ENCODE assay signal across 21 cellular contexts in the genomic region with DNA sequence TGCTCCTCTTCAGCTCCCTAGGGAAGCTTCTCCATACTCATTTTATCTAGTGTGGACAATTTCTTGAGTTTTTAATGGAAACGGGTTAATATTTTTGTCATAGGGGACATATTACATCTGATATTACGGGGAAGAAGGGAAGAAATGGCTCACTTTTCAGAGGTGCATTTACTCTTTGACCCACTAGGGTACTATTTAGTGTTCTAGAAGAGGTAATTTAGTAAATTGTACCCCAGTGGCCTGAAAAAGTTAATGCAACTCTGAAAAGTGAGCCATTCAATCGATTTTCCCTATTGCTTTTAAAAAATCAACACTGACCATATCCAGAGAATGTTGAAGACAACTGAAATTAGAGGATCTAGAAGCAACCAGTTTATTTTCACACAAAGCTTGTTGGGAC.
DNase-seq lines count a peak whose midpoint lies in the region; ATAC-seq, FAIRE-seq and TF ChIP-seq lines count a peak whose summit lies in the region.
"Had no signal": no experiment of that assay in that cellular context is flagged by ENCODE, and none has a peak within 500 bp of the region (broad histone marks: within the 10 kb centered on the region; RNA-seq: fewer than 3 reads in every experiment).

No MANE protein-coding gene starts in this region.

- H2BK15ac ChIP-seq in H1 (ENCODE audit: low read length): no peak overlapping the region

- no peak overlapping the region for H4K5ac ChIP-seq in H1 (ENCODE audit: insufficient read length, low read depth, low read length)

- no peak for DNase-seq in activated CD8-positive, alpha-beta T cell treated with anti-CD3 and anti-CD28 coated beads for 36 hours
- DNase-seq in activated CD8-positive, alpha-beta T cell treated with anti-CD3 and anti-CD28 coated beads, Interleukin-2, amount 10 ng/mL, durations not matched to agents 7 days and 5 days: no peak
- DNase-seq in Kasumi-1 (lab: John Stamatoyannopoulos, UW) (peak; percentile 6 to 33), H1 (ENCODE audit: low read depth in 1 of 2, low spot score in 2 of 2) (no peak), urothelium cell line (ENCODE audit: low spot score) (no peak)
- no peak for DNase-seq in activated CD4-positive, alpha-beta T cell treated with anti-CD3 and anti-CD28 coated beads for 1 hour
- DNase-seq: DMS153; effector memory CD4-positive, alpha-beta T cell; left cardiac atrium; naive thymus-derived CD8-positive, alpha-beta T cell; NCI-H1105; NCI-H2029 treated with DMSO at 0.1 percent for 48 hours; pancreas; right lobe of liver; RPMI8226; substantia nigra had no signal

- no peak for TF ChIP-seq EP300 in H1 (IDR thresholded peaks at IDR 0.05; ENCODE audit: borderline replicate concordance in 1 of 2, low read depth in 2 of 2, low read length in 2 of 2)

- H3K23ac ChIP-seq in H1 (ENCODE audit: insufficient read length): no peak overlapping the region

- POLR2A ChIA-PET in activated CD8-positive, alpha-beta T cell treated with anti-CD3 and anti-CD28 coated beads for 36 hours (lab: Charles Lee): no interaction called here
- POLR2A ChIA-PET in activated CD8-positive, alpha-beta T cell treated with anti-CD3 and anti-CD28 coated beads, Interleukin-2, amount 10 ng/mL, durations not matched to agents 7 days and 5 days (lab: Charles Lee): no interaction called here
- POLR2A ChIA-PET in H1 (lab: Charles Lee; ENCODE audit: partially characterized antibody): interaction anchor here (1.1 kb wide), 1 partner anchor 19 kb away, joined by 5 read pairs; no protein-coding TSS in a partner anchor

- H3K4me1 ChIP-seq in H1 (replicated peaks in 1 of 4; ENCODE audit: control insufficient read depth in 3 of 4, insufficient read depth in 4 of 4, low read length in 3 of 4): peaks cover 0 to 3% (median 1%) of the 10 kb centered on the region in 4 experiments; a peak in 2 of 7 replicates

- no peak for FAIRE-seq in H1 (lab: Jason Lieb, UNC)
- FAIRE-seq in urothelium cell line (lab: Jason Lieb, UNC): no peak
- FAIRE-seq: pancreas had no signal

- intact Hi-C loops in activated CD8-positive, alpha-beta T cell treated with anti-CD3 and anti-CD28 coated beads for 36 hours (cut with micrococcal nuclease): no loop called here

- H2BK5ac ChIP-seq in H1 (ENCODE audit: low read depth, low read length): no peak overlapping the region

- H3K36me3 ChIP-seq in H1 (ENCODE audit: control insufficient read depth in 2 of 4, insufficient read depth in 4 of 4, low read length in 3 of 4): no peaks in the 10 kb centered on the region
- H3K36me3 ChIP-seq: pancreas, right lobe of liver had no signal

- no peak overlapping the region for H3K27ac ChIP-seq in H1 (ENCODE audit: low read depth, low read length)
- H3K27ac ChIP-seq: C4-2B, pancreas, right lobe of liver had no signal

- TF ChIP-seq CTCF in activated CD8-positive, alpha-beta T cell treated with anti-CD3 and anti-CD28 coated beads for 36 hours (IDR thresholded peaks at IDR 0.05): peak; percentile 36
- peak in 2 of 3 experiments; percentile 41 to 81; a peak in 3 of 4 replicates for TF ChIP-seq CTCF in H1 (IDR thresholded peaks at IDR 0.05; ENCODE audit: control extremely low read depth in 1 of 3, insufficient read depth in 1 of 3, low read depth in 1 of 3, low read length in 3 of 3)

- H3K27me3 ChIP-seq in H1 (replicated peaks in 1 of 4; ENCODE audit: control insufficient read depth in 3 of 4, extremely low read depth in 1 of 4, insufficient read depth in 3 of 4, low read length in 3 of 4): no peaks in the 10 kb centered on the region
- H3K27me3 ChIP-seq: pancreas, right lobe of liver had no signal

- H2BK12ac ChIP-seq in H1 (ENCODE audit: low read depth, low read length): no peak overlapping the region

- H4K91ac ChIP-seq in H1 (replicated peaks; ENCODE audit: insufficient read length, low read length): no peak overlapping the region

- H3K9me3 ChIP-seq in H1 (ENCODE audit: insufficient read depth in 2 of 2, low read depth in 1 of 2, low read length in 1 of 2): no peaks in the 10 kb centered on the region
- H3K9me3 ChIP-seq: pancreas, right lobe of liver had no signal

- no peak for ATAC-seq in activated CD8-positive, alpha-beta T cell treated with anti-CD3 and anti-CD28 coated beads for 36 hours
- no peak for ATAC-seq in activated CD8-positive, alpha-beta T cell treated with anti-CD3 and anti-CD28 coated beads, Interleukin-2, amount 10 ng/mL, durations not matched to agents 7 days and 5 days
- ATAC-seq in GM21515 (IDR thresholded peaks at IDR 0.05; ENCODE audit: unreplicated experiment) (no peak), HG03571 (IDR thresholded peaks at IDR 0.05; ENCODE audit: unreplicated experiment) (no peak)
- ATAC-seq: activated naive CD4-positive, alpha-beta T cell treated with anti-CD3 and anti-CD28 coated beads, Interleukin-2, amount 50 U/mL, for 72 hours; left cardiac atrium; naive thymus-derived CD8-positive, alpha-beta T cell; pancreas; right lobe of liver had no signal

- peaks cover 4% of the 10 kb centered on the region for H3K36me3 Mint-ChIP-seq in activated CD8-positive, alpha-beta T cell treated with anti-CD3 and anti-CD28 coated beads for 36 hours (ENCODE audit: low read depth)
- no peaks in the 10 kb centered on the region for H3K36me3 Mint-ChIP-seq in activated CD8-positive, alpha-beta T cell treated with anti-CD3 and anti-CD28 coated beads, Interleukin-2, amount 10 ng/mL, durations not matched to agents 7 days and 5 days (ENCODE audit: low read depth)
- H3K36me3 Mint-ChIP-seq: activated naive CD4-positive, alpha-beta T cell treated with anti-CD3 and anti-CD28 coated beads, Interleukin-2, amount 50 U/mL, for 72 hours had no signal

- no peaks in the 10 kb centered on the region for H3K23me2 ChIP-seq in H1 (ENCODE audit: low read depth, low read length)

- H4K20me1 ChIP-seq in H1 (replicated peaks in 1 of 2; ENCODE audit: control insufficient read depth in 1 of 2, insufficient read depth in 2 of 2, low read length in 2 of 2): no peaks in the 10 kb centered on the region

- peak in 1 of 2 experiments; percentile 25; a peak in 1 of 4 replicates for TF ChIP-seq RAD21 in H1 (IDR thresholded peaks at IDR 0.05 in 1 of 2, conservative IDR thresholded peaks at IDR 0.05 in 1 of 2; ENCODE audit: low read depth in 2 of 2, low read length in 2 of 2)

- H3K9ac ChIP-seq in H1 (replicated peaks in 1 of 4; ENCODE audit: extremely low read depth in 1 of 4, low read depth in 3 of 4, low read length in 3 of 4): no peak overlapping the region

- H3K4me1 Mint-ChIP-seq in activated CD8-positive, alpha-beta T cell treated with anti-CD3 and anti-CD28 coated beads for 36 hours (ENCODE audit: low read depth): no peaks in the 10 kb centered on the region
- peaks cover 12% of the 10 kb centered on the region for H3K4me1 Mint-ChIP-seq in activated CD8-positive, alpha-beta T cell treated with anti-CD3 and anti-CD28 coated beads, Interleukin-2, amount 10 ng/mL, durations not matched to agents 7 days and 5 days (ENCODE audit: low read depth)
- H3K4me1 Mint-ChIP-seq: IgD-negative memory B cell had no signal

- H3K79me1 ChIP-seq in H1 (ENCODE audit: low read depth, low read length): no peaks in the 10 kb centered on the region

- H3K4me3 Mint-ChIP-seq in activated CD8-positive, alpha-beta T cell treated with anti-CD3 and anti-CD28 coated beads for 36 hours: no peak overlapping the region
- H3K4me3 Mint-ChIP-seq in activated CD8-positive, alpha-beta T cell treated with anti-CD3 and anti-CD28 coated beads, Interleukin-2, amount 10 ng/mL, durations not matched to agents 7 days and 5 days: no peak overlapping the region
- H3K4me3 Mint-ChIP-seq: IgD-negative memory B cell; naive thymus-derived CD8-positive, alpha-beta T cell had no signal

- H3K4ac ChIP-seq in H1 (replicated peaks; ENCODE audit: insufficient read length, low read depth, low read length): no peak overlapping the region

- H2AFZ ChIP-seq in H1 (ENCODE audit: low read length): no peak overlapping the region

- CTCF ChIA-PET in activated CD8-positive, alpha-beta T cell treated with anti-CD3 and anti-CD28 coated beads for 36 hours (lab: Charles Lee): interaction anchor here (0.7 to 1.7 kb wide), 5 partner anchors 13 to 36 kb away, joined by 3 to 4 read pairs (median 3); no protein-coding TSS in a partner anchor
- CTCF ChIA-PET in activated CD8-positive, alpha-beta T cell treated with anti-CD3 and anti-CD28 coated beads, Interleukin-2, amount 10 ng/mL, durations not matched to agents 7 days and 5 days (lab: Charles Lee): interaction anchor here (0.8 to 1.2 kb wide), 5 partner anchors 15 to 175 kb away, joined by 3 to 4 read pairs (median 3); no protein-coding TSS in a partner anchor
- CTCF ChIA-PET in H1 (lab: Charles Lee; ENCODE audit: partially characterized antibody): interaction anchor here (0.6 to 2.3 kb wide), 25 partner anchors 10 to 382 kb away, joined by 3 to 20 read pairs (median 4); no protein-coding TSS in a partner anchor

- H3K27me3 Mint-ChIP-seq in activated CD8-positive, alpha-beta T cell treated with anti-CD3 and anti-CD28 coated beads for 36 hours: no peaks in the 10 kb centered on the region
- no peaks in the 10 kb centered on the region for H3K27me3 Mint-ChIP-seq in activated CD8-positive, alpha-beta T cell treated with anti-CD3 and anti-CD28 coated beads, Interleukin-2, amount 10 ng/mL, durations not matched to agents 7 days and 5 days (ENCODE audit: low read depth)
- H3K27me3 Mint-ChIP-seq: IgD-negative memory B cell; naive thymus-derived CD8-positive, alpha-beta T cell had no signal

- WGBS in H1 (ENCODE audit: extremely low coverage in 1 of 2, insufficient coverage in 1 of 2, insufficient read length in 1 of 2, insufficient replicate concordance in 2 of 2, low coverage in 1 of 2, low lambda C conversion rate in 2 of 2, missing lambda C conversion rate in 1 of 2), 2 experiments: 87% methylated on average over 3 of the region's 3 CpGs; no CpG with 5 or more reads in 1 of the 2 experiments

- no peak overlapping the region for H2BK20ac ChIP-seq in H1 (ENCODE audit: low read length)

- no peak overlapping the region for H2BK120ac ChIP-seq in H1 (replicated peaks; ENCODE audit: low read depth, low read length)

- no peak overlapping the region for H4K8ac ChIP-seq in H1 (ENCODE audit: extremely low read depth, insufficient read depth, low read length)

- no peak overlapping the region for H3K27ac Mint-ChIP-seq in activated CD8-positive, alpha-beta T cell treated with anti-CD3 and anti-CD28 coated beads for 36 hours
- no peak overlapping the region for H3K27ac Mint-ChIP-seq in activated CD8-positive, alpha-beta T cell treated with anti-CD3 and anti-CD28 coated beads, Interleukin-2, amount 10 ng/mL, durations not matched to agents 7 days and 5 days
- H3K27ac Mint-ChIP-seq: activated naive CD4-positive, alpha-beta T cell treated with anti-CD3 and anti-CD28 coated beads, Interleukin-2, amount 50 U/mL, for 72 hours; IgD-negative memory B cell; naive thymus-derived CD8-positive, alpha-beta T cell had no signal

- no peak overlapping the region for H3K18ac ChIP-seq in H1 (ENCODE audit: extremely low read depth, low read length)

- H3K79me2 ChIP-seq in H1 (ENCODE audit: control insufficient read depth in 1 of 2, insufficient read depth in 2 of 2, low read length in 2 of 2): no peaks in the 10 kb centered on the region

- TF ChIP-seq POLR2A in H1 (IDR thresholded peaks at IDR 0.05; ENCODE audit: control extremely low read depth in 1 of 2, low read depth in 2 of 2, low read length in 2 of 2): no peak

- no peak overlapping the region for H3K56ac ChIP-seq in H1 (replicated peaks; ENCODE audit: insufficient read length, low read depth, low read length)

- no peaks in the 10 kb centered on the region for H3K9me3 Mint-ChIP-seq in activated CD8-positive, alpha-beta T cell treated with anti-CD3 and anti-CD28 coated beads for 36 hours
- H3K9me3 Mint-ChIP-seq in activated CD8-positive, alpha-beta T cell treated with anti-CD3 and anti-CD28 coated beads, Interleukin-2, amount 10 ng/mL, durations not matched to agents 7 days and 5 days (ENCODE audit: insufficient read depth): no peaks in the 10 kb centered on the region
- H3K9me3 Mint-ChIP-seq: activated naive CD4-positive, alpha-beta T cell treated with anti-CD3 and anti-CD28 coated beads, Interleukin-2, amount 50 U/mL, for 72 hours; IgD-negative memory B cell; naive thymus-derived CD8-positive, alpha-beta T cell had no signal

- no peak overlapping the region for H3K14ac ChIP-seq in H1 (ENCODE audit: insufficient read length)

- no peak overlapping the region for H3K4me2 ChIP-seq in H1 (ENCODE audit: insufficient read depth in 1 of 2, low read depth in 2 of 2, low read length in 2 of 2)

- no peak overlapping the region for H2AK5ac ChIP-seq in H1 (ENCODE audit: low read depth, low read length)

- H3K4me3 ChIP-seq in H1 (ENCODE audit: extremely low read depth in 1 of 4, insufficient read depth in 2 of 4, low read depth in 3 of 4, low read length in 4 of 4): no peak overlapping the region
- H3K4me3 ChIP-seq: pancreas, right lobe of liver had no signal

Comparison
In these comparisons a context has a peak if more than half of its experiments do, and no peak if none do; other contexts are left out.
1. DNase-seq: peak in Kasumi-1 (2 of 2); none in activated CD8-positive, alpha-beta T cell treated with anti-CD3 and anti-CD28 coated beads for 36 hours (single experiment), activated CD8-positive, alpha-beta T cell treated with anti-CD3 and anti-CD28 coated beads, Interleukin-2, amount 10 ng/mL, durations not matched to agents 7 days and 5 days (single experiment), H1 (0 of 2), urothelium cell line (single experiment) and activated CD4-positive, alpha-beta T cell treated with anti-CD3 and anti-CD28 coated beads for 1 hour (single experiment).